ENCODE assay signal across 24 cellular contexts in the genomic region with DNA sequence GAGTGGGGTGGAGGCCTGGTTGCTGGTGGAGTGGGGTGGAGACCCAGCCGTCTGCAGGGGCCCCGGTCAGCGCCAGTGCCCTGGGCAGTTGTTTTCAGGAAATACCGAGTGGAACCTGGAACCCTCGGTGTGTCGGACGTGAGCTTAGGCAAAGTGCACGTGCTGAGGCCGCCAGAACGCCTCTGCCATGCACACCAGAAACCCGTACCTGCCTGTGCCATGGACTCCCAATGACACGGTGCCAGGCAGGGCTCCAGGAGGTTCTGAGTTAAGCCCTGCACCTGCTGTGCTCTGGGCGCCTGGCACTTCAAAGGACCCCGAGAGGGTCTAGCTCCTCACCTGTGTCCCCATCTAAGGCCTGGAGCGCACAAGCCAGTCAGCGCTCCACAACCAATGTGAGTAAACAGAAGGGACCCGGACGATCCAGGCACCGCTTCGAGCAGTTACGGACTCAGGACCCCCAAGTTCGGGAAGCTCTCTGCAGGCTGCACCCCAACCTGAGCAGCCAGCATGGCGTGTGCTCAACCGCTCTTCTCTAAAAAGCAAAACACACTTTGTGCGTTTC. TPM values are rescaled to one million over a fixed set of nuclear protein-coding genes. Genes with fewer than 3 reads are reported as not detected.
DNase-seq lines count a peak whose midpoint lies in the region; ATAC-seq and TF ChIP-seq lines count a peak whose summit lies in the region.
"Had no signal": no experiment of that assay in that cellular context is flagged by ENCODE, and none has a peak within 500 bp of the region (broad histone marks: within the 10 kb centered on the region; RNA-seq: fewer than 3 reads in every experiment).

No MANE protein-coding gene starts in this region.

- H3K27me3 Mint-ChIP-seq in activated T-cell treated with anti-CD3 and anti-CD28 coated beads, Interleukin-2, amount 50 U/mL, for 24 hours: no peaks in the 10 kb centered on the region
- H3K27me3 Mint-ChIP-seq in activated T-cell treated with anti-CD3 and anti-CD28 coated beads, Interleukin-2, amount 50 U/mL, for 72 hours (ENCODE audit: low read depth): no peaks in the 10 kb centered on the region
- H3K27me3 Mint-ChIP-seq: stimulated activated naive CD8-positive, alpha-beta T cell treated with anti-CD3 and anti-CD28 coated beads, Interleukin-15, amount 100 ng/mL, for 72 hours; T-cell had no signal

- peaks cover 26% of the 10 kb centered on the region for H3K79me1 ChIP-seq in neuronal stem cell (ENCODE audit: low read depth, low read length)

- peaks cover 0 to 2% of the 10 kb centered on the region in 2 donors for H3K4me1 ChIP-seq in neuronal stem cell (ENCODE audit: control insufficient read depth in 2 of 2, insufficient read depth in 1 of 2, low read depth in 1 of 2, low read length in 2 of 2)
- H3K4me1 ChIP-seq: neural progenitor cell had no signal

- H2BK5ac ChIP-seq in neuronal stem cell (ENCODE audit: low read length): no peak overlapping the region

- H3K23ac ChIP-seq in neuronal stem cell (ENCODE audit: low read depth, low read length, poor library complexity): peak overlapping the region; percentile 14

- H3K27me3 ChIP-seq in neuronal stem cell (ENCODE audit: control insufficient read depth in 3 of 3, insufficient read depth in 3 of 3, low read depth in 1 of 3, low read length in 3 of 3): no peaks in the 10 kb centered on the region
- H3K27me3 ChIP-seq: adrenal gland, left lung, neural progenitor cell had no signal

- H2BK120ac ChIP-seq in neuronal stem cell (ENCODE audit: low read depth, low read length): no peak overlapping the region

- no peak overlapping the region for H3K18ac ChIP-seq in neuronal stem cell (ENCODE audit: low read length)

- WGBS in neuronal stem cell (ENCODE audit: extremely low coverage in 2 of 2, insufficient read length in 2 of 2, insufficient replicate concordance in 1 of 2), 2 donors: no CpG with 5 or more reads among the region's 25 CpGs

- peaks cover 11 to 40% of the 10 kb centered on the region in 2 donors for H3K36me3 ChIP-seq in neuronal stem cell (replicated peaks in 1 of 2; ENCODE audit: control insufficient read depth in 2 of 2, insufficient read depth in 2 of 2, low read length in 2 of 2)
- H3K36me3 ChIP-seq: neural progenitor cell had no signal

- peak overlapping the region; percentile 21 for H3K9ac ChIP-seq in neuronal stem cell (ENCODE audit: low read depth, low read length, poor library complexity)
- H3K9ac ChIP-seq: neural progenitor cell had no signal

- no peak overlapping the region for H3K27ac ChIP-seq in coronary artery
- no peak overlapping the region for H3K27ac ChIP-seq in neuronal stem cell (replicated peaks; ENCODE audit: low read length)
- peak overlapping the region; percentile 88 for H3K27ac ChIP-seq in temporal lobe (ENCODE audit: low read depth, low read length)
- H3K27ac ChIP-seq: A549, neural progenitor cell had no signal

- no peak overlapping the region for H3K4me2 ChIP-seq in neuronal stem cell (ENCODE audit: insufficient read depth, low read length, poor library complexity, severe bottlenecking)
- H3K4me2 ChIP-seq: A549, neural progenitor cell had no signal

- peaks cover 15% of the 10 kb centered on the region for H3K4me1 Mint-ChIP-seq in activated T-cell treated with anti-CD3 and anti-CD28 coated beads, Interleukin-2, amount 50 U/mL, for 24 hours (ENCODE audit: low read depth)
- H3K4me1 Mint-ChIP-seq in activated T-cell treated with anti-CD3 and anti-CD28 coated beads, Interleukin-2, amount 50 U/mL, for 72 hours (ENCODE audit: low read depth): peaks cover 4% of the 10 kb centered on the region

- no peak for TF ChIP-seq CTCF in coronary artery (IDR thresholded peaks at IDR 0.05)

- H2AK5ac ChIP-seq in neuronal stem cell (ENCODE audit: low read depth, low read length): no peak overlapping the region

- H3K9me3 ChIP-seq in neuronal stem cell (replicated peaks in 1 of 2; ENCODE audit: control insufficient read depth in 2 of 2, insufficient read depth in 1 of 2, low read depth in 1 of 2, low read length in 2 of 2): no peaks in the 10 kb centered on the region
- H3K9me3 ChIP-seq: A549, adrenal gland, Caco-2, left lung had no signal

- H4K8ac ChIP-seq in neuronal stem cell (ENCODE audit: low read depth, low read length): peak overlapping the region; percentile 23

- H3K4me3 ChIP-seq in coronary artery (no peak overlapping the region), neuronal stem cell (ENCODE audit: low read length in 2 of 2) (no peak overlapping the region)
- H3K4me3 ChIP-seq: A549, adrenal gland, left lung, neural progenitor cell had no signal

- no peak overlapping the region for H4K91ac ChIP-seq in neuronal stem cell (ENCODE audit: low read depth, low read length, poor library complexity)

- H2BK15ac ChIP-seq in neuronal stem cell (ENCODE audit: low read length): no peak overlapping the region

- H3K14ac ChIP-seq in neuronal stem cell (ENCODE audit: low read length): no peak overlapping the region

- no peak overlapping the region for H3K4me3 Mint-ChIP-seq in activated T-cell treated with anti-CD3 and anti-CD28 coated beads, Interleukin-2, amount 50 U/mL, for 24 hours
- H3K4me3 Mint-ChIP-seq in activated T-cell treated with anti-CD3 and anti-CD28 coated beads, Interleukin-2, amount 50 U/mL, for 72 hours: no peak overlapping the region
- H3K4me3 Mint-ChIP-seq: neural progenitor cell; stimulated activated naive CD8-positive, alpha-beta T cell treated with anti-CD3 and anti-CD28 coated beads, Interleukin-15, amount 100 ng/mL, for 72 hours; T-cell had no signal

- no peak overlapping the region for H3K4ac ChIP-seq in neuronal stem cell (ENCODE audit: low read length)

- peaks cover 45% of the 10 kb centered on the region for H3K36me3 Mint-ChIP-seq in activated T-cell treated with anti-CD3 and anti-CD28 coated beads, Interleukin-2, amount 50 U/mL, for 24 hours (ENCODE audit: low read depth)
- H3K36me3 Mint-ChIP-seq in activated T-cell treated with anti-CD3 and anti-CD28 coated beads, Interleukin-2, amount 50 U/mL, for 72 hours (ENCODE audit: insufficient read depth in 2 of 2): peaks cover 0 to 2% of the 10 kb centered on the region in 2 donors

- H3K9me3 Mint-ChIP-seq in activated T-cell treated with anti-CD3 and anti-CD28 coated beads, Interleukin-2, amount 50 U/mL, for 24 hours: no peaks in the 10 kb centered on the region
- H3K9me3 Mint-ChIP-seq in activated T-cell treated with anti-CD3 and anti-CD28 coated beads, Interleukin-2, amount 50 U/mL, for 72 hours: no peaks in the 10 kb centered on the region
- H3K9me3 Mint-ChIP-seq: neural progenitor cell; stimulated activated naive CD8-positive, alpha-beta T cell treated with anti-CD3 and anti-CD28 coated beads, Interleukin-15, amount 100 ng/mL, for 72 hours; T-cell had no signal

- no peak for ATAC-seq in activated T-cell treated with anti-CD3 and anti-CD28 coated beads, Interleukin-2, amount 50 U/mL, for 72 hours (replicated peaks in 1 of 2)
- no peak for ATAC-seq in GM18907 (IDR thresholded peaks at IDR 0.05; ENCODE audit: unreplicated experiment)
- ATAC-seq: A549; left lung; stimulated activated naive CD8-positive, alpha-beta T cell treated with anti-CD3 and anti-CD28 coated beads, Interleukin-15, amount 100 ng/mL, for 72 hours; T-cell had no signal

- no peak overlapping the region for H2AFZ ChIP-seq in neuronal stem cell (ENCODE audit: low read length)
- H2AFZ ChIP-seq: neural progenitor cell had no signal

- DNase-seq in activated T-cell treated with anti-CD3 and anti-CD28 coated beads, Interleukin-2, amount 50 U/mL, for 24 hours: peak; percentile 11
- no peak for DNase-seq in activated T-cell treated with anti-CD3 and anti-CD28 coated beads, Interleukin-2, amount 50 U/mL, for 72 hours
- peak; percentile 63 for DNase-seq in coronary artery (ENCODE audit: low spot score)
- DNase-seq in neuronal stem cell (ENCODE audit: low spot score): no peak
- no peak for DNase-seq in NCI-H2196 (lab: John Stamatoyannopoulos, UW; ENCODE audit: unreplicated experiment)
- no peak for DNase-seq in NCI-H2196 treated with DMSO at 0.1 percent for 48 hours (lab: John Stamatoyannopoulos, UW; ENCODE audit: unreplicated experiment)
- DNase-seq: activated CD4-positive, alpha-beta T cell treated with anti-CD3 and anti-CD28 coated beads for 48 hours; DND-41; GOT3; Kasumi-1; NCI-H187 treated with DMSO at 0.1 percent for 48 hours; NCI-H226; NCI-H82; retina; SHP77; stimulated activated naive CD8-positive, alpha-beta T cell treated with anti-CD3 and anti-CD28 coated beads, Interleukin-15, amount 100 ng/mL, for 72 hours had no signal

- H2BK12ac ChIP-seq in neuronal stem cell (ENCODE audit: low read length): no peak overlapping the region

- no peak overlapping the region for H3K27ac Mint-ChIP-seq in activated T-cell treated with anti-CD3 and anti-CD28 coated beads, Interleukin-2, amount 50 U/mL, for 24 hours
- H3K27ac Mint-ChIP-seq in activated T-cell treated with anti-CD3 and anti-CD28 coated beads, Interleukin-2, amount 50 U/mL, for 72 hours: no peak overlapping the region
- H3K27ac Mint-ChIP-seq: neural progenitor cell, T-cell had no signal

RNA-seq across cellular contexts. Expression of gene TOLLIP, which starts 12.3 kb away (rescaled TPM):
- total RNA-seq in activated T-cell treated with anti-CD3 and anti-CD28 coated beads, Interleukin-2, amount 50 U/mL, for 72 hours: 10 to 100 TPM; 32.9 to 34.1 TPM
- polyA plus RNA-seq in neuronal stem cell (2013, experiment 1 of 2): 16.5 TPM
- 15.3 TPM for polyA plus RNA-seq in neuronal stem cell (2013, experiment 2 of 2)
- 21.4 TPM for total RNA-seq in temporal lobe

Comparison
In these comparisons a context has a peak if more than half of its experiments do, and no peak if none do; other contexts are left out.
1. DNase-seq: peak in activated T-cell treated with anti-CD3 and anti-CD28 coated beads, Interleukin-2, amount 50 U/mL, for 24 hours (single experiment) and coronary artery (single experiment); none in activated T-cell treated with anti-CD3 and anti-CD28 coated beads, Interleukin-2, amount 50 U/mL, for 72 hours (0 of 2), neuronal stem cell (single experiment), NCI-H2196 (single experiment) and NCI-H2196 treated with DMSO at 0.1 percent for 48 hours (single experiment).